8 cellular contexts compared by ENCODE assay signal in genomic region chr2:227479865-227480475, GRCh38. TPM values are rescaled to one million over a fixed set of nuclear protein-coding genes. Genes with fewer than 3 reads are reported as not detected.
DNase-seq lines count a peak whose midpoint lies in the region; ATAC-seq, FAIRE-seq and TF ChIP-seq lines count a peak whose summit lies in the region.

No MANE protein-coding gene starts in this region.

- peak in 1 of 3 donors; percentile 20 for DNase-seq in CD4-positive, CD25-positive, alpha-beta regulatory T cell
- DNase-seq in GM19239 (ENCODE audit: insufficient read length, low spot score), result no peak
- no peak for DNase-seq in brain microvascular endothelial cell
- DNase-seq in vagina (ENCODE audit: extremely low spot score in 2 of 2), result no peak
- no peak for DNase-seq in neural progenitor cell (ENCODE audit: low spot score)

- no peaks in the 10 kb centered on the region for H4K20me1 ChIP-seq in neural cell (ENCODE audit: insufficient read depth)
- peaks cover 66% of the 10 kb centered on the region for H4K20me1 ChIP-seq in neural progenitor cell (ENCODE audit: low read depth)

- H3K27me3 ChIP-seq in CD4-positive, CD25-positive, alpha-beta regulatory T cell (ENCODE audit: control insufficient read depth, insufficient read depth, low read length), result no peaks in the 10 kb centered on the region
- H3K27me3 ChIP-seq in brain microvascular endothelial cell (replicated peaks), result no peaks in the 10 kb centered on the region
- H3K27me3 ChIP-seq in neural cell (ENCODE audit: insufficient read depth, low read depth, low read length), result no peaks in the 10 kb centered on the region
- H3K27me3 ChIP-seq in vagina, result no peaks in the 10 kb centered on the region
- H3K27me3 ChIP-seq in neural progenitor cell, result no peaks in the 10 kb centered on the region

- peak; percentile 79 for FAIRE-seq in GM19239 (lab: Jason Lieb, UNC)

- peak overlapping the region; percentile 2 to 84 (median 38) for H3K4me3 Mint-ChIP-seq in CD4-positive, CD25-positive, alpha-beta regulatory T cell
- H3K4me3 Mint-ChIP-seq in neural progenitor cell, result no peak overlapping the region

- H2AFZ ChIP-seq in neural cell (ENCODE audit: low read depth, low read length) (no peak overlapping the region), neural progenitor cell (replicated peaks) (no peak overlapping the region)

- no peaks in the 10 kb centered on the region for H3K36me3 ChIP-seq in CD4-positive, CD25-positive, alpha-beta regulatory T cell (ENCODE audit: control insufficient read depth, insufficient read depth, low read length)
- H3K36me3 ChIP-seq in brain microvascular endothelial cell (replicated peaks) (no peaks in the 10 kb centered on the region), neural cell (ENCODE audit: insufficient read depth, low read length) (no peaks in the 10 kb centered on the region), vagina (no peaks in the 10 kb centered on the region), neural progenitor cell (no peaks in the 10 kb centered on the region)

- peaks cover 44% of the 10 kb centered on the region for H3K4me1 ChIP-seq in CD4-positive, CD25-positive, alpha-beta regulatory T cell (ENCODE audit: control insufficient read depth, insufficient read depth, low read length, poor library complexity, severe bottlenecking)
- H3K4me1 ChIP-seq in vagina (peaks cover 71% of the 10 kb centered on the region), neural progenitor cell (no peaks in the 10 kb centered on the region)

- H3K79me2 ChIP-seq in neural cell (replicated peaks; ENCODE audit: insufficient read depth, low read length) (peaks cover 88% of the 10 kb centered on the region), neural progenitor cell (ENCODE audit: low read depth) (peaks cover 100% of the 10 kb centered on the region)

- H3F3A ChIP-seq in neural cell (ENCODE audit: insufficient read depth, low read length, poor library complexity, severe bottlenecking) (no peaks in the 10 kb centered on the region), neural progenitor cell (ENCODE audit: low read depth) (no peaks in the 10 kb centered on the region)

- TF ChIP-seq POLR2A in vagina (IDR thresholded peaks at IDR 0.05), result no peak

- no peak overlapping the region for H3K4me2 ChIP-seq in neural cell (ENCODE audit: low read length)
- no peak overlapping the region for H3K4me2 ChIP-seq in neural progenitor cell

- TF ChIP-seq RAD21 in neural cell (conservative IDR thresholded peaks at IDR 0.05), result peak; percentile 64

- H3K27ac Mint-ChIP-seq in CD4-positive, CD25-positive, alpha-beta regulatory T cell, result peak overlapping the region; percentile 33 to 84 (median 59)
- H3K27ac Mint-ChIP-seq in neural progenitor cell, result no peak overlapping the region

- H3K36me3 Mint-ChIP-seq in CD4-positive, CD25-positive, alpha-beta regulatory T cell, result no peaks in the 10 kb centered on the region
- H3K36me3 Mint-ChIP-seq in neural progenitor cell, result peaks cover 15% of the 10 kb centered on the region

- H3K9me3 ChIP-seq in CD4-positive, CD25-positive, alpha-beta regulatory T cell (ENCODE audit: control insufficient read depth in 2 of 2, low read length in 2 of 2), result no peaks in the 10 kb centered on the region
- H3K9me3 ChIP-seq in neural cell (ENCODE audit: low read length) (no peaks in the 10 kb centered on the region), vagina (no peaks in the 10 kb centered on the region), neural progenitor cell (ENCODE audit: low read depth) (no peaks in the 10 kb centered on the region)

- TF ChIP-seq EP300 in neural cell (conservative IDR thresholded peaks at IDR 0.05; ENCODE audit: poor library complexity, severe bottlenecking), result no peak

- no peak overlapping the region for H3K27ac ChIP-seq in CD4-positive, CD25-positive, alpha-beta regulatory T cell (ENCODE audit: insufficient read depth, low read length, poor library complexity, severe bottlenecking)
- H3K27ac ChIP-seq in brain microvascular endothelial cell, result no peak overlapping the region
- no peak overlapping the region for H3K27ac ChIP-seq in neural cell (ENCODE audit: low read length)
- H3K27ac ChIP-seq in vagina, result no peak overlapping the region
- H3K27ac ChIP-seq in neural progenitor cell, result no peak overlapping the region

- H3K9me2 ChIP-seq in neural cell (ENCODE audit: insufficient read depth, low read length), result no peaks in the 10 kb centered on the region

- no peaks in the 10 kb centered on the region for H3K9me3 Mint-ChIP-seq in CD4-positive, CD25-positive, alpha-beta regulatory T cell
- H3K9me3 Mint-ChIP-seq in neural progenitor cell, result peaks cover 12% of the 10 kb centered on the region

- H3K27me3 Mint-ChIP-seq in CD4-positive, CD25-positive, alpha-beta regulatory T cell, result no peaks in the 10 kb centered on the region
- no peaks in the 10 kb centered on the region for H3K27me3 Mint-ChIP-seq in neural progenitor cell (ENCODE audit: insufficient read depth, low read depth)

- in situ Hi-C loops in brain microvascular endothelial cell (cut with HindIII; ENCODE audit: low pct_ligation_motif_present, low sequenced_read_pairs), result no loop called here

- intact Hi-C loops in vagina (cut with DNase I), result no loop called here

- peak; percentile 41; the same call in 1 of the 2 replicates for TF ChIP-seq CTCF in LNCAP (IDR thresholded peaks at IDR 0.05)
- TF ChIP-seq CTCF in brain microvascular endothelial cell (IDR thresholded peaks at IDR 0.05; ENCODE audit: low read depth, low read length, missing control alignments), result peak; percentile 16
- TF ChIP-seq CTCF in neural cell (IDR thresholded peaks at IDR 0.05; ENCODE audit: poor library complexity, severe bottlenecking), result peak; percentile 56
- no peak for TF ChIP-seq CTCF in vagina (IDR thresholded peaks at IDR 0.05)
- no peak for TF ChIP-seq CTCF in neural progenitor cell (IDR thresholded peaks at IDR 0.05)

- ATAC-seq in CD4-positive, CD25-positive, alpha-beta regulatory T cell (ENCODE audit: low read depth in 2 of 2), result peak; percentile 57 to 58
- no peak for ATAC-seq in HG03457 (IDR thresholded peaks at IDR 0.05; ENCODE audit: unreplicated experiment)

- H3K4me1 Mint-ChIP-seq in CD4-positive, CD25-positive, alpha-beta regulatory T cell, result peaks cover 53 to 95% (median 72%) of the 10 kb centered on the region in 4 donors
- no peaks in the 10 kb centered on the region for H3K4me1 Mint-ChIP-seq in neural progenitor cell

- no peak overlapping the region for H3K9ac ChIP-seq in neural cell (ENCODE audit: low read length)
- no peak overlapping the region for H3K9ac ChIP-seq in neural progenitor cell

- H3K4me3 ChIP-seq in CD4-positive, CD25-positive, alpha-beta regulatory T cell (ENCODE audit: low read depth, low read length), result peak overlapping the region; percentile 10
- H3K4me3 ChIP-seq in brain microvascular endothelial cell (ENCODE audit: low read depth, low read length) (no peak overlapping the region), neural cell (ENCODE audit: low read length) (no peak overlapping the region), vagina (no peak overlapping the region), neural progenitor cell (no peak overlapping the region)

TF ChIP-seq in neural cell, 6 proteins besides CTCF, POLR2A, EP300 and RAD21:
- peak; percentile 45 for TF ChIP-seq SMC3 (conservative IDR thresholded peaks at IDR 0.05; ENCODE audit: poor library complexity)
- TF ChIP-seq EZH2 (IDR thresholded peaks at IDR 0.05; ENCODE audit: borderline replicate concordance, insufficient read depth, low read length, poor library complexity, severe bottlenecking), result no peak

RNA-seq across cellular contexts. Expression of gene AGFG1, which starts 8.0 kb away (rescaled TPM):
- total RNA-seq in CD4-positive, CD25-positive, alpha-beta regulatory T cell, result 64.0 TPM
- polyA plus RNA-seq in CD4-positive, CD25-positive, alpha-beta regulatory T cell, result 10 to 100 TPM; 14.9 to 28.7 (median 20.2) TPM
- polyA plus RNA-seq in neural cell, result 106 and 107 TPM in 2 replicates
- polyA minus RNA-seq in neural cell, result 176 and 198 TPM in 2 replicates
- total RNA-seq in vagina (53.3 TPM), neural progenitor cell (ENCODE audit: low replicate concordance) (84.8 and 96.4 TPM in 2 replicates)

Comparison
In these comparisons a context has a peak if more than half of its experiments do, and no peak if none do; other contexts are left out.
1. CTCF ChIP-seq: peak in LNCAP (single experiment), brain microvascular endothelial cell (single experiment) and neural cell (single experiment); none in vagina (0 of 3) and neural progenitor cell (single experiment).